ENCODE assay signal across 27 cellular contexts in genomic region chr17:22514315-22514714, GRCh38.
"Had no signal": no experiment of that assay in that cellular context is flagged by ENCODE, and none has a peak within 500 bp of the region (broad histone marks: within the 10 kb centered on the region; RNA-seq: fewer than 3 reads in every experiment).

No MANE protein-coding gene starts in this region.

- H3K4me1 ChIP-seq: stomach, suprapubic skin, testis, thyroid gland, tibial artery, tibial nerve, transverse colon, upper lobe of right lung, uterus had no signal

- ATAC-seq: stimulated activated effector memory CD8-positive, alpha-beta T cell treated with anti-CD3 and anti-CD28 coated beads, Interleukin-12 subunit alpha, Interleukin-12 subunit beta, amount 100 ng/mL, for 72 hours; stimulated activated memory B cell treated with anti-CD40 and anti-IgM and Interleukin-4, amounts not matched to agents 10 μg/mL and 1 μg/mL and 100 μg/mL, for 72 hours; stimulated activated naive B cell treated with anti-CD40 and anti-IgM and Interleukin-4, amounts not matched to agents 10 μg/mL and 1 μg/mL and 100 μg/mL, for 72 hours; stimulated activated naive CD8-positive, alpha-beta T cell treated with anti-CD3 and anti-CD28 coated beads, Interleukin-15, amount 100 ng/mL, for 72 hours; stimulated activated naive CD8-positive, alpha-beta T cell treated with anti-CD3 and anti-CD28 coated beads, Interleukin-15, Interleukin-2, amounts not matched to agents 100 U/mL and 50 U/mL, for 24 hours; upper lobe of right lung had no signal

- H3K27me3 Mint-ChIP-seq: stimulated activated memory B cell treated with anti-CD40 and anti-IgM and Interleukin-4, amounts not matched to agents 10 μg/mL and 1 μg/mL and 100 μg/mL, for 72 hours; stimulated activated naive B cell treated with anti-CD40 and anti-IgM and Interleukin-4, amounts not matched to agents 10 μg/mL and 1 μg/mL and 100 μg/mL, for 72 hours; stimulated activated naive CD8-positive, alpha-beta T cell treated with anti-CD3 and anti-CD28 coated beads, Interleukin-15, amount 100 ng/mL, for 72 hours; stimulated activated naive CD8-positive, alpha-beta T cell treated with anti-CD3 and anti-CD28 coated beads, Interleukin-15, Interleukin-2, amounts not matched to agents 100 ng/mL and 50 ng/mL, for 24 hours; type B pancreatic cell had no signal

- H3K27ac Mint-ChIP-seq: stimulated activated effector memory CD8-positive, alpha-beta T cell treated with anti-CD3 and anti-CD28 coated beads, Interleukin-12 subunit alpha, Interleukin-12 subunit beta, amount 100 ng/mL, for 72 hours; stimulated activated memory B cell treated with anti-CD40 and anti-IgM and Interleukin-4, amounts not matched to agents 10 μg/mL and 1 μg/mL and 100 μg/mL, for 72 hours; stimulated activated naive B cell treated with anti-CD40 and anti-IgM and Interleukin-4, amounts not matched to agents 10 μg/mL and 1 μg/mL and 100 μg/mL, for 72 hours; stimulated activated naive CD8-positive, alpha-beta T cell treated with anti-CD3 and anti-CD28 coated beads, Interleukin-15, amount 100 ng/mL, for 72 hours; stimulated activated naive CD8-positive, alpha-beta T cell treated with anti-CD3 and anti-CD28 coated beads, Interleukin-15, Interleukin-2, amounts not matched to agents 100 ng/mL and 50 ng/mL, for 24 hours; type B pancreatic cell had no signal

- H3K27me3 ChIP-seq: stomach, suprapubic skin, testis, thyroid gland, tibial artery, tibial nerve, transverse colon, upper lobe of right lung, uterus had no signal

- H3K4me3 ChIP-seq: stomach, suprapubic skin, testis, thoracic aorta, thyroid gland, tibial artery, tibial nerve, transverse colon, upper lobe of right lung, uterus had no signal

- H3K36me3 ChIP-seq: stomach, suprapubic skin, thoracic aorta, thyroid gland, tibial artery, tibial nerve, transverse colon, upper lobe of right lung, uterus had no signal

- H3K27ac ChIP-seq: stomach, suprapubic skin, testis, thoracic aorta, thyroid gland, tibial artery, tibial nerve, transverse colon, upper lobe of right lung, uterus had no signal

- DNase-seq: stimulated activated CD4-positive, alpha-beta T cell treated with anti-CD3 and anti-CD28 coated beads, Interleukin-2, amount 100 ng/mL, for 24 hours; stimulated activated CD4-positive, alpha-beta T cell treated with anti-CD3 and anti-CD28 coated beads, Interleukin-2, amount 100 ng/mL, for 48 hours; stimulated activated CD4-positive, alpha-beta T cell treated with anti-CD3 and anti-CD28 coated beads, Interleukin-4, amount 100 ng/mL, for 1 hour; stimulated activated CD4-positive, alpha-beta T cell treated with anti-CD3 and anti-CD28 coated beads, Interleukin-4, amount 100 ng/mL, for 24 hours; stimulated activated CD4-positive, alpha-beta T cell treated with anti-CD3 and anti-CD28 coated beads, Interleukin-4, amount 100 ng/mL, for 4 hours; stimulated activated CD8-positive, alpha-beta memory T cell treated with anti-CD3 and anti-CD28 coated beads, Interleukin-4, amount 100 ng/mL, for 48 hours; stimulated activated naive B cell treated with anti-CD40 and anti-IgM and Interleukin-4, amounts not matched to agents 10 μg/mL and 1 μg/mL and 100 μg/mL, for 72 hours; stimulated activated naive CD4-positive, alpha-beta T cell; stimulated activated naive CD4-positive, alpha-beta T cell treated with Interleukin-2 at 50 U/mL for 16 hours; stimulated activated naive CD8-positive, alpha-beta T cell treated with anti-CD3 and anti-CD28 coated beads, Interleukin-15, amount 100 ng/mL, for 72 hours; stimulated activated naive CD8-positive, alpha-beta T cell treated with anti-CD3 and anti-CD28 coated beads, Interleukin-15, Interleukin-2, amounts not matched to agents 100 U/mL and 50 U/mL, for 24 hours; stomach; substantia nigra; testis; thyroid gland; tibial artery; transverse colon; trophoblast cell; upper lobe of right lung; uterus had no signal

- H3K36me3 Mint-ChIP-seq: stimulated activated effector memory CD8-positive, alpha-beta T cell treated with anti-CD3 and anti-CD28 coated beads, Interleukin-12 subunit alpha, Interleukin-12 subunit beta, amount 100 ng/mL, for 72 hours; stimulated activated memory B cell treated with anti-CD40 and anti-IgM and Interleukin-4, amounts not matched to agents 10 μg/mL and 1 μg/mL and 100 μg/mL, for 72 hours; type B pancreatic cell had no signal

- H3K4me3 Mint-ChIP-seq: stimulated activated effector memory CD8-positive, alpha-beta T cell treated with anti-CD3 and anti-CD28 coated beads, Interleukin-12 subunit alpha, Interleukin-12 subunit beta, amount 100 ng/mL, for 72 hours; stimulated activated memory B cell treated with anti-CD40 and anti-IgM and Interleukin-4, amounts not matched to agents 10 μg/mL and 1 μg/mL and 100 μg/mL, for 72 hours; stimulated activated naive B cell treated with anti-CD40 and anti-IgM and Interleukin-4, amounts not matched to agents 10 μg/mL and 1 μg/mL and 100 μg/mL, for 72 hours; stimulated activated naive CD8-positive, alpha-beta T cell treated with anti-CD3 and anti-CD28 coated beads, Interleukin-15, amount 100 ng/mL, for 72 hours; stimulated activated naive CD8-positive, alpha-beta T cell treated with anti-CD3 and anti-CD28 coated beads, Interleukin-15, Interleukin-2, amounts not matched to agents 100 ng/mL and 50 ng/mL, for 24 hours; type B pancreatic cell had no signal

- H3K9me3 ChIP-seq: suprapubic skin, testis, thoracic aorta, thyroid gland, transverse colon, upper lobe of right lung, uterus had no signal

- H3K4me1 Mint-ChIP-seq: stimulated activated effector memory CD8-positive, alpha-beta T cell treated with anti-CD3 and anti-CD28 coated beads, Interleukin-12 subunit alpha, Interleukin-12 subunit beta, amount 100 ng/mL, for 72 hours; stimulated activated memory B cell treated with anti-CD40 and anti-IgM and Interleukin-4, amounts not matched to agents 10 μg/mL and 1 μg/mL and 100 μg/mL, for 72 hours; stimulated activated naive B cell treated with anti-CD40 and anti-IgM and Interleukin-4, amounts not matched to agents 10 μg/mL and 1 μg/mL and 100 μg/mL, for 72 hours; stimulated activated naive CD8-positive, alpha-beta T cell treated with anti-CD3 and anti-CD28 coated beads, Interleukin-15, amount 100 ng/mL, for 72 hours had no signal
